In the genomic region with DNA sequence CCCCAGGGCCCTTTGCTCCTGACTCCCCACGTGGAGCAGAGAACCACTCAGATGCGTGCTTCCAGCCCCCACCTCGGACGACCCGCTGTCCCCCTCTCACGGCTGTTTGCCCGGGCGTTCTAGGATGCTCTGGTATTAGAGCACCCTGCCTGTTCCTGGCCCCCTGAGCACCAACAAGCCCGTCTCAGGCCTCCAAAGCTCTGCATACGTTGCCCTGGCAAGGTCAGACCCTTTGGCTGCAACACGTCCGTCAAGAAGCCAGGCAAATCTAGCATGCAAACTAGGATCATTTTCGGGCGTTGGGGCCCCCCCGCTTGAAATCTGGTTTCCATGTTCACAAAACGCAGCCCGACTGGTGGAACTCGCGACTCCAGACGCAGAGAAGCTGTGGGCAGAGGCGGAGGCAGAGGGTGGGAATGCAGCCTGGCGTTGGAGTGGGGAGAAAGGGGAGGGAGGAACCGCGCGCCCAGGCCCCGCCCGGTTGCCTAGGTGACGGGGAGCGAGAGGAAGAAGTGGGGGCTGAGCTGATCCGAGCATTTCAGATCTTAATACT, we compare ENCODE assay signal across 8 cellular contexts.
DNase-seq lines count a peak whose midpoint lies in the region; ATAC-seq and TF ChIP-seq lines count a peak whose summit lies in the region.

No MANE protein-coding gene starts in this region.

- no peak overlapping the region for H3K27ac Mint-ChIP-seq in activated naive CD4-positive, alpha-beta T cell treated with anti-CD3 and anti-CD28 coated beads, Interleukin-2, amount 50 U/mL, for 72 hours
- H3K27ac Mint-ChIP-seq in activated B cell treated with CpG ODN at 0.5 μM for 24 hours (no peak overlapping the region), glutamatergic neuron (ENCODE audit: unreplicated experiment) (peak overlapping the region; percentile 92)

- no peaks in the 10 kb centered on the region for H3K9me3 Mint-ChIP-seq in activated naive CD4-positive, alpha-beta T cell treated with anti-CD3 and anti-CD28 coated beads, Interleukin-2, amount 50 U/mL, for 72 hours
- H3K9me3 Mint-ChIP-seq in activated B cell treated with CpG ODN at 0.5 μM for 24 hours: no peaks in the 10 kb centered on the region
- peaks cover 1% of the 10 kb centered on the region for H3K9me3 Mint-ChIP-seq in glutamatergic neuron (ENCODE audit: unreplicated experiment)

- H3K4me1 Mint-ChIP-seq in activated B cell treated with CpG ODN at 0.5 μM for 24 hours: peaks cover 11% of the 10 kb centered on the region
- H3K4me1 Mint-ChIP-seq in glutamatergic neuron (ENCODE audit: low read depth, unreplicated experiment): peaks cover 27% of the 10 kb centered on the region

- no peak for TF ChIP-seq CTCF in activated B cell treated with CpG ODN at 0.5 μM for 24 hours (IDR thresholded peaks at IDR 0.05)
- TF ChIP-seq CTCF in glutamatergic neuron (IDR thresholded peaks at IDR 0.05; ENCODE audit: partially characterized antibody, unreplicated experiment): no peak

- H3K4me3 Mint-ChIP-seq in activated B cell treated with CpG ODN at 0.5 μM for 24 hours: peak overlapping the region; percentile 72
- peak overlapping the region; percentile 87 for H3K4me3 Mint-ChIP-seq in glutamatergic neuron (ENCODE audit: unreplicated experiment)

- intact Hi-C loops in activated B cell treated with CpG ODN at 0.5 μM for 24 hours (cut with micrococcal nuclease): no loop called here

- ATAC-seq in activated naive CD4-positive, alpha-beta T cell treated with anti-CD3 and anti-CD28 coated beads, Interleukin-2, amount 50 U/mL, for 72 hours: no peak
- ATAC-seq in activated B cell treated with CpG ODN at 0.5 μM for 24 hours (ENCODE audit: low read depth) (peak; percentile 25), HG03039 (IDR thresholded peaks at IDR 0.05; ENCODE audit: unreplicated experiment) (no peak), GM21528 (IDR thresholded peaks at IDR 0.05; ENCODE audit: low FRiP score, unreplicated experiment) (no peak)

- peak; percentile 21 for DNase-seq in activated naive CD4-positive, alpha-beta T cell treated with anti-CD3 and anti-CD28 coated beads, Interleukin-2, amount 50 U/mL, for 16 hours
- DNase-seq in activated naive CD4-positive, alpha-beta T cell treated with anti-CD3 and anti-CD28 coated beads, Interleukin-2, amount 50 U/mL, for 72 hours (ENCODE audit: low spot score in 2 of 2): no peak
- DNase-seq in NCI-H1105 treated with DMSO at 0.1 percent for 48 hours (lab: John Stamatoyannopoulos, UW) (peak; percentile 88), activated B cell treated with CpG ODN at 0.5 μM for 24 hours (no peak), glutamatergic neuron (peak; percentile 81), nucleus accumbens (lab: John Stamatoyannopoulos, UW) (peak in 52 of 56 donors; percentile 3 to 93 (median 64))

- POLR2A ChIA-PET in activated B cell treated with CpG ODN at 0.5 μM for 24 hours (lab: Charles Lee): no interaction called here

- CTCF ChIA-PET in activated B cell treated with CpG ODN at 0.5 μM for 24 hours (lab: Charles Lee): no interaction called here

- H3K36me3 Mint-ChIP-seq in activated naive CD4-positive, alpha-beta T cell treated with anti-CD3 and anti-CD28 coated beads, Interleukin-2, amount 50 U/mL, for 72 hours: no peaks in the 10 kb centered on the region
- no peaks in the 10 kb centered on the region for H3K36me3 Mint-ChIP-seq in activated B cell treated with CpG ODN at 0.5 μM for 24 hours (ENCODE audit: low read depth)
- H3K36me3 Mint-ChIP-seq in glutamatergic neuron (ENCODE audit: unreplicated experiment): no peaks in the 10 kb centered on the region

- H3K27me3 Mint-ChIP-seq in activated B cell treated with CpG ODN at 0.5 μM for 24 hours (peaks cover 21% of the 10 kb centered on the region), glutamatergic neuron (ENCODE audit: unreplicated experiment) (peaks cover 3% of the 10 kb centered on the region)

Comparison
In these comparisons a context has a peak if more than half of its experiments do, and no peak if none do; other contexts are left out.
1. DNase-seq: peak in activated naive CD4-positive, alpha-beta T cell treated with anti-CD3 and anti-CD28 coated beads, Interleukin-2, amount 50 U/mL, for 16 hours (single experiment), NCI-H1105 treated with DMSO at 0.1 percent for 48 hours (single experiment), glutamatergic neuron (single experiment) and nucleus accumbens (52 of 56); none in activated naive CD4-positive, alpha-beta T cell treated with anti-CD3 and anti-CD28 coated beads, Interleukin-2, amount 50 U/mL, for 72 hours (0 of 2) and activated B cell treated with CpG ODN at 0.5 μM for 24 hours (single experiment).